Comparison of ENCODE assay signal across 17 cellular contexts in genomic region chr6:150452642-150453243, GRCh38.
DNase-seq lines count a peak whose midpoint lies in the region; ATAC-seq and TF ChIP-seq lines count a peak whose summit lies in the region.
"Had no signal": no experiment of that assay in that cellular context is flagged by ENCODE, and none has a peak within 500 bp of the region (broad histone marks: within the 10 kb centered on the region; RNA-seq: fewer than 3 reads in every experiment).

No MANE protein-coding gene starts in this region.

- H3K27ac ChIP-seq in left ventricle myocardium inferior (replicated peaks), result peak overlapping the region; percentile 74
- H3K27ac ChIP-seq: neutrophil, WERI-Rb-1 had no signal

- H3K4me1 Mint-ChIP-seq in nephron (peaks cover 52% of the 10 kb centered on the region), type B pancreatic cell (ENCODE audit: unreplicated experiment) (peaks cover 29% of the 10 kb centered on the region)

- intact Hi-C loops in left ventricle myocardium inferior (cut with micrococcal nuclease), result no loop called here

- TF ChIP-seq CTCF in left ventricle myocardium inferior (IDR thresholded peaks at IDR 0.05; ENCODE audit: borderline replicate concordance), result no peak
- no peak for TF ChIP-seq CTCF in nephron (IDR thresholded peaks at IDR 0.05; ENCODE audit: unreplicated experiment in 3 of 3)
- no peak for TF ChIP-seq CTCF in type B pancreatic cell (conservative IDR thresholded peaks at IDR 0.05)

- H3K4me3 ChIP-seq in left ventricle myocardium inferior, result no peak overlapping the region

- no peaks in the 10 kb centered on the region for H3K27me3 ChIP-seq in left ventricle myocardium inferior (ENCODE audit: low read depth)
- H3K27me3 ChIP-seq: neutrophil had no signal

- H3K27ac Mint-ChIP-seq in nephron, result peak overlapping the region; percentile 89 to 97 (median 95)
- peak overlapping the region; percentile 36 for H3K27ac Mint-ChIP-seq in type B pancreatic cell
- H3K27ac Mint-ChIP-seq: effector memory CD8-positive, alpha-beta T cell had no signal

- H3K9me3 ChIP-seq in left ventricle myocardium inferior (replicated peaks), result no peaks in the 10 kb centered on the region
- H3K9me3 ChIP-seq: neutrophil had no signal

- H3K9me3 Mint-ChIP-seq in nephron (no peaks in the 10 kb centered on the region), type B pancreatic cell (no peaks in the 10 kb centered on the region)
- H3K9me3 Mint-ChIP-seq: effector memory CD8-positive, alpha-beta T cell had no signal

- H3K27me3 Mint-ChIP-seq in nephron (ENCODE audit: low read depth) (no peaks in the 10 kb centered on the region), type B pancreatic cell (no peaks in the 10 kb centered on the region)

- peaks cover 27% of the 10 kb centered on the region for H3K4me1 ChIP-seq in left ventricle myocardium inferior

- H3K36me3 Mint-ChIP-seq in nephron (ENCODE audit: low read depth) (no peaks in the 10 kb centered on the region), type B pancreatic cell (no peaks in the 10 kb centered on the region)

- ATAC-seq in GM18517 (IDR thresholded peaks at IDR 0.05; ENCODE audit: unreplicated experiment), result no peak
- ATAC-seq: effector memory CD8-positive, alpha-beta T cell; left colon had no signal

- H3K4me3 Mint-ChIP-seq in nephron (no peak overlapping the region), type B pancreatic cell (no peak overlapping the region)
- H3K4me3 Mint-ChIP-seq: effector memory CD8-positive, alpha-beta T cell had no signal

- no peaks in the 10 kb centered on the region for H3K36me3 ChIP-seq in left ventricle myocardium inferior
- H3K36me3 ChIP-seq: neutrophil, WERI-Rb-1 had no signal

- peak; percentile 74 for DNase-seq in astrocyte of the hippocampus (ENCODE audit: low read depth, low spot score)
- DNase-seq in left ventricle myocardium inferior, result peak; percentile 46
- no peak for DNase-seq in type B pancreatic cell (ENCODE audit: extremely low spot score, unreplicated experiment)
- no peak for DNase-seq in activated CD8-positive, alpha-beta memory T cell treated with anti-CD3 and anti-CD28 coated beads, Interleukin-2, amount 50 U/mL, for 48 hours
- DNase-seq in mucosa of gallbladder (ENCODE audit: low spot score), result no peak
- DNase-seq: activated gamma-delta T cell; effector memory CD8-positive, alpha-beta T cell; foreskin melanocyte; HCEC 1CT; KBM-7; left colon; NCI-H446; stimulated activated CD4-positive, alpha-beta T cell treated with anti-CD3 and anti-CD28 coated beads, Interleukin-12 subunit alpha, Interleukin-12 subunit beta, amount 100 ng/mL, for 4 hours; WERI-Rb-1 had no signal

Comparison
In these comparisons a context has a peak if more than half of its experiments do, and no peak if none do; other contexts are left out.
1. DNase-seq: peak in astrocyte of the hippocampus (single experiment) and left ventricle myocardium inferior (single experiment); none in type B pancreatic cell (single experiment), activated CD8-positive, alpha-beta memory T cell treated with anti-CD3 and anti-CD28 coated beads, Interleukin-2, amount 50 U/mL, for 48 hours (single experiment) and mucosa of gallbladder (single experiment).